ENCODE assay signal across 27 cellular contexts in the genomic region with DNA sequence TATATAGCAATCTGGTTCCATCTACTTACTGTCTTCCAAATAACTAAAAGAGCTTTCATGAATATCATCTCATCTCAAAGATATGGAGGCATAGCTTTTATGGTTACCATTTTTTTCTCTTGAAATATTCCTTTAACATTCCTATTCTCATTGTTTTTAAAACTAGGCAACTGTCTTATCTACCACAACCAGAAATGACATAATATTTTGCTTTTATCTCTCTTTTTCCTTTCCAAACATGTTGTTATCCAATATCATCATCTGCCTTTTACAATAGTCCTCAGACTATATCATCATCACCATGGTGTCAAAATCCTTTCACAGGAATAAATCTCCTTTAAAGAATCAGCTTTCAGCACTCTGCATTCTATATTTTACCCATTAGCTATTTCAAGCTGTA.
"Had no signal": no experiment of that assay in that cellular context is flagged by ENCODE, and none has a peak within 500 bp of the region (broad histone marks: within the 10 kb centered on the region; RNA-seq: fewer than 3 reads in every experiment).

No MANE protein-coding gene starts in this region.

- H3K4me3 Mint-ChIP-seq: naive thymus-derived CD8-positive, alpha-beta T cell; nephron; neural crest cell; stimulated activated effector memory CD8-positive, alpha-beta T cell treated with anti-CD3 and anti-CD28 coated beads, Interleukin-12 subunit alpha, Interleukin-12 subunit beta, amount 100 ng/mL, for 72 hours; stimulated activated naive B cell treated with anti-CD40 and anti-IgM and Interleukin-4, amounts not matched to agents 10 μg/mL and 1 μg/mL and 100 μg/mL, for 72 hours; stimulated activated naive CD8-positive, alpha-beta T cell treated with anti-CD3 and anti-CD28 coated beads, Interleukin-15, Interleukin-2, amounts not matched to agents 100 ng/mL and 50 ng/mL, for 24 hours had no signal

- H3K9me3 Mint-ChIP-seq: nephron, neural crest cell had no signal

- H3K9ac ChIP-seq: parathyroid adenoma had no signal

- H3K27ac ChIP-seq: ovary, parathyroid adenoma, psoas muscle, right lobe of liver, sigmoid colon, stomach, thoracic aorta, thyroid gland, tibial nerve, upper lobe of left lung, vagina had no signal

- H3K27me3 Mint-ChIP-seq: naive thymus-derived CD8-positive, alpha-beta T cell; progenitor cell of endocrine pancreas; stimulated activated naive B cell treated with anti-CD40 and anti-IgM and Interleukin-4, amounts not matched to agents 10 μg/mL and 1 μg/mL and 100 μg/mL, for 72 hours; stimulated activated naive CD8-positive, alpha-beta T cell treated with anti-CD3 and anti-CD28 coated beads, Interleukin-15, Interleukin-2, amounts not matched to agents 100 ng/mL and 50 ng/mL, for 24 hours had no signal

- H3K27me3 ChIP-seq: ovary, right lobe of liver, sigmoid colon, stomach, thyroid gland, tibial nerve, upper lobe of left lung, vagina had no signal

- H3K9me3 ChIP-seq: ovary, psoas muscle, right lobe of liver, sigmoid colon, stomach, thoracic aorta, thyroid gland, tibial nerve, upper lobe of left lung, vagina had no signal

- H3K4me1 Mint-ChIP-seq: naive thymus-derived CD8-positive, alpha-beta T cell; nephron; neural crest cell; stimulated activated effector memory CD8-positive, alpha-beta T cell treated with anti-CD3 and anti-CD28 coated beads, Interleukin-12 subunit alpha, Interleukin-12 subunit beta, amount 100 ng/mL, for 72 hours; stimulated activated naive B cell treated with anti-CD40 and anti-IgM and Interleukin-4, amounts not matched to agents 10 μg/mL and 1 μg/mL and 100 μg/mL, for 72 hours had no signal

- H3K4me1 ChIP-seq: parathyroid adenoma, psoas muscle, right lobe of liver, sigmoid colon, stomach, thyroid gland, tibial nerve, upper lobe of left lung, vagina had no signal

- DNase-seq: naive thymus-derived CD8-positive, alpha-beta T cell; occipital lobe; ovary; posterior cingulate gyrus; psoas muscle; right cardiac atrium; right lobe of liver; sigmoid colon; small intestine; stimulated activated CD4-positive, alpha-beta T cell treated with anti-CD3 and anti-CD28 coated beads, Interleukin-15, amount 100 ng/mL, for 24 hours; stimulated activated CD4-positive, alpha-beta T cell treated with anti-CD3 and anti-CD28 coated beads, Interleukin-2, amount 100 ng/mL, for 24 hours; stimulated activated CD4-positive, alpha-beta T cell treated with anti-CD3 and anti-CD28 coated beads, Interleukin-2, amount 100 ng/mL, for 48 hours; stimulated activated CD4-positive, alpha-beta T cell treated with anti-CD3 and anti-CD28 coated beads, Interleukin-4, amount 100 ng/mL, for 24 hours; stimulated activated naive B cell treated with anti-CD40 and anti-IgM and Interleukin-4, amounts not matched to agents 10 μg/mL and 1 μg/mL and 100 μg/mL, for 72 hours; stimulated activated naive CD4-positive, alpha-beta T cell treated with Interleukin-2 at 50 U/mL for 16 hours; stomach; thyroid gland; upper lobe of left lung had no signal

- H3K27ac Mint-ChIP-seq: naive thymus-derived CD8-positive, alpha-beta T cell; nephron; progenitor cell of endocrine pancreas; stimulated activated effector memory CD8-positive, alpha-beta T cell treated with anti-CD3 and anti-CD28 coated beads, Interleukin-12 subunit alpha, Interleukin-12 subunit beta, amount 100 ng/mL, for 72 hours; stimulated activated naive B cell treated with anti-CD40 and anti-IgM and Interleukin-4, amounts not matched to agents 10 μg/mL and 1 μg/mL and 100 μg/mL, for 72 hours; stimulated activated naive CD8-positive, alpha-beta T cell treated with anti-CD3 and anti-CD28 coated beads, Interleukin-15, Interleukin-2, amounts not matched to agents 100 ng/mL and 50 ng/mL, for 24 hours had no signal

- H3K79me2 ChIP-seq: parathyroid adenoma had no signal

- H3K4me3 ChIP-seq: ovary, psoas muscle, right lobe of liver, sigmoid colon, stomach, thoracic aorta, thyroid gland, tibial nerve, upper lobe of left lung, vagina had no signal

- ATAC-seq: naive thymus-derived CD8-positive, alpha-beta T cell; psoas muscle; right cardiac atrium; right lobe of liver; stimulated activated effector memory CD8-positive, alpha-beta T cell treated with anti-CD3 and anti-CD28 coated beads, Interleukin-12 subunit alpha, Interleukin-12 subunit beta, amount 100 ng/mL, for 72 hours; stimulated activated naive B cell treated with anti-CD40 and anti-IgM and Interleukin-4, amounts not matched to agents 10 μg/mL and 1 μg/mL and 100 μg/mL, for 72 hours had no signal

- H3K36me3 ChIP-seq: ovary, right lobe of liver, sigmoid colon, stomach, thoracic aorta, thyroid gland, tibial nerve, upper lobe of left lung, vagina had no signal

- H3K36me3 Mint-ChIP-seq: naive thymus-derived CD8-positive, alpha-beta T cell; stimulated activated effector memory CD8-positive, alpha-beta T cell treated with anti-CD3 and anti-CD28 coated beads, Interleukin-12 subunit alpha, Interleukin-12 subunit beta, amount 100 ng/mL, for 72 hours; stimulated activated naive B cell treated with anti-CD40 and anti-IgM and Interleukin-4, amounts not matched to agents 10 μg/mL and 1 μg/mL and 100 μg/mL, for 72 hours had no signal

- H2AFZ ChIP-seq: parathyroid adenoma had no signal
